Comparison of ENCODE assay signal across 7 cellular contexts in the genomic region with DNA sequence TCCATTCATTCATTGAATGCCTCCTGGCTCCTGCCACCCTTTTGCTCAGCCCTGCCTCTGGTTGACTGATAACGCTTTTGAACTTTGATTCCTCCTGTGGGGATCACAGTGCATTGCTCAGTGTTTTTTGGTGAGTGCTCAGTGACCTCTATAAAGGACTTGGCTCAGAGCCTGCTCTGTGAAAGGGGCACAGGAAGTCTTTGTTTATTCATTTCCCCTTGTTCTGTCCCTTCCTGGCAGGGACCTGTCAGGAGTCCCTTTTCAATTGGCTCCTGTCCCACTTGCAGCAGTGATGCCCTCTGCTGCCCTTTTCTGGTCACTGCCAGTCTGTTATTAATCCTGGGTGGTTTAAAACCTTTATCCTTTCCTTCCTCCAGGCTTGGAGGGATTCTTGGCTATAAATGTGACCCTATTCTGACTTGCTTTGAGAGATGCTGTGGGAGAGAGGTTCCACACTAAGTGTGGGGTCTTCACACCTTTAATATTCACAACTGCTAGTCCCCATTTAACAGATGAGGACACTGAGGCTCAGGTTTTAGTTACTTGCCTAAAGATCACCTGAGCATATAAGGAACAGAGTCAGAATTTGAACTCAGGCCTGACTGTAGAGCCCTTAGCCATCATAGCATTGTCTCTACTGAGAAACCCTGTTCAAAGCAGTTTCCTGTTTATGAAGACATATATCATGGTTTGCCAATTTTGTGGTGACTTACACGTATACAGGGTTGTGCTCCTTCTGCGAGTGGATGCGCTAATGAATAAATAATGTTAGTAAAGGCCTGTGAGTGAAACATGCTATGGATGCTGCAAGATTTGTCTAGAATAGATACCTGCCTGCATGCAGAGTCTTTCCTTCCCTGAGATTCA. TPM values are rescaled to one million over a fixed set of nuclear protein-coding genes. Genes with fewer than 3 reads are reported as not detected.
DNase-seq lines count a peak whose midpoint lies in the region; ATAC-seq and TF ChIP-seq lines count a peak whose summit lies in the region.

No MANE protein-coding gene starts in this region.

- H3K27ac Mint-ChIP-seq in activated CD4-positive, alpha-beta T cell treated with anti-CD3 and anti-CD28 coated beads, Interleukin-2, amount 10 ng/mL, durations not matched to agents 7 days and 5 days, result peak overlapping the region; percentile 81

- H3K9me3 Mint-ChIP-seq in activated CD4-positive, alpha-beta T cell treated with anti-CD3 and anti-CD28 coated beads, Interleukin-2, amount 10 ng/mL, durations not matched to agents 7 days and 5 days, result no peaks in the 10 kb centered on the region

- WGBS in lower leg skin, 2 donors, result 47 to 64% methylated on average over 4 of the region's 4 CpGs

- CTCF ChIA-PET in activated CD4-positive, alpha-beta T cell treated with anti-CD3 and anti-CD28 coated beads, Interleukin-2, amount 10 ng/mL, durations not matched to agents 7 days and 5 days (lab: Charles Lee), result interaction anchor here (2.3 kb wide), 1 partner anchor 9 kb away, joined by 9 read pairs; no protein-coding TSS in a partner anchor

- TF ChIP-seq POLR2A in lower leg skin (IDR thresholded peaks at IDR 0.05), result no peak

- ATAC-seq in HG02798 (IDR thresholded peaks at IDR 0.05; ENCODE audit: poor library complexity, unreplicated experiment), result peak; percentile 53

- DNase-seq in NCI-H524 treated with DMSO at 0.1 percent for 48 hours (lab: John Stamatoyannopoulos, UW) (peak; percentile 14), dermis microvascular lymphatic vessel endothelial cell (ENCODE audit: low read depth in 2 of 2) (peak; percentile 92 to 93), lower leg skin (ENCODE audit: low spot score in 2 of 2) (peak; percentile 64 to 92)
- DNase-seq in activated CD4-positive, alpha-beta T cell treated with anti-CD3 and anti-CD28 coated beads, Interleukin-2, amount 10 ng/mL, durations not matched to agents 7 days and 5 days, result peak; percentile 71
- DNase-seq in stimulated activated CD8-positive, alpha-beta memory T cell treated with anti-CD3 and anti-CD28 coated beads, Interleukin-15, amount 100 ng/mL, for 24 hours (ENCODE audit: low read depth), result peak; percentile 22

- H3K4me3 Mint-ChIP-seq in activated CD4-positive, alpha-beta T cell treated with anti-CD3 and anti-CD28 coated beads, Interleukin-2, amount 10 ng/mL, durations not matched to agents 7 days and 5 days, result no peak overlapping the region

- TF ChIP-seq CTCF in GM12873 (IDR thresholded peaks at IDR 0.05; ENCODE audit: insufficient read depth, low read depth, low read length, missing control alignments) (peak; percentile 82), lower leg skin (IDR thresholded peaks at IDR 0.05) (peak in 1 of 3 donors; percentile 57)

- intact Hi-C loops in lower leg skin (cut with DNase I; ENCODE audit: low total_unique reads), result no loop called here

- no peaks in the 10 kb centered on the region for H3K27me3 Mint-ChIP-seq in activated CD4-positive, alpha-beta T cell treated with anti-CD3 and anti-CD28 coated beads, Interleukin-2, amount 10 ng/mL, durations not matched to agents 7 days and 5 days

- H3K36me3 Mint-ChIP-seq in activated CD4-positive, alpha-beta T cell treated with anti-CD3 and anti-CD28 coated beads, Interleukin-2, amount 10 ng/mL, durations not matched to agents 7 days and 5 days (ENCODE audit: low read depth), result peaks cover 22% of the 10 kb centered on the region

- POLR2A ChIA-PET in activated CD4-positive, alpha-beta T cell treated with anti-CD3 and anti-CD28 coated beads, Interleukin-2, amount 10 ng/mL, durations not matched to agents 7 days and 5 days (lab: Charles Lee), result no interaction called here

- peaks cover 78% of the 10 kb centered on the region for H3K4me1 Mint-ChIP-seq in activated CD4-positive, alpha-beta T cell treated with anti-CD3 and anti-CD28 coated beads, Interleukin-2, amount 10 ng/mL, durations not matched to agents 7 days and 5 days

- H3K4me3 ChIP-seq in lower leg skin (ENCODE audit: low read depth, poor library complexity, severe bottlenecking), result no peak overlapping the region

RNA-seq across cellular contexts. Expression of a gene that starts 23.2 kb away (rescaled TPM):
- total RNA-seq in activated CD4-positive, alpha-beta T cell treated with anti-CD3 and anti-CD28 coated beads, Interleukin-2, amount 10 ng/mL, durations not matched to agents 7 days and 5 days, result 10 to 100 TPM; 72.3 to 78.4 TPM
- 10.1 and 12.1 TPM in 2 replicates for total RNA-seq in dermis microvascular lymphatic vessel endothelial cell
- 10 to 100 TPM; 18.6 to 25.1 (median 22.4) TPM for total RNA-seq in lower leg skin

Comparison
In these comparisons a context has a peak if more than half of its experiments do, and no peak if none do; other contexts are left out.
1. DNase-seq: peak in every context shown above with its lines; median percentile 92 in dermis microvascular lymphatic vessel endothelial cell; 78 in lower leg skin; 71 in activated CD4-positive, alpha-beta T cell treated with anti-CD3 and anti-CD28 coated beads, Interleukin-2, amount 10 ng/mL, durations not matched to agents 7 days and 5 days; 22 in stimulated activated CD8-positive, alpha-beta memory T cell treated with anti-CD3 and anti-CD28 coated beads, Interleukin-15, amount 100 ng/mL, for 24 hours; 14 in NCI-H524 treated with DMSO at 0.1 percent for 48 hours.